In the genomic region with DNA sequence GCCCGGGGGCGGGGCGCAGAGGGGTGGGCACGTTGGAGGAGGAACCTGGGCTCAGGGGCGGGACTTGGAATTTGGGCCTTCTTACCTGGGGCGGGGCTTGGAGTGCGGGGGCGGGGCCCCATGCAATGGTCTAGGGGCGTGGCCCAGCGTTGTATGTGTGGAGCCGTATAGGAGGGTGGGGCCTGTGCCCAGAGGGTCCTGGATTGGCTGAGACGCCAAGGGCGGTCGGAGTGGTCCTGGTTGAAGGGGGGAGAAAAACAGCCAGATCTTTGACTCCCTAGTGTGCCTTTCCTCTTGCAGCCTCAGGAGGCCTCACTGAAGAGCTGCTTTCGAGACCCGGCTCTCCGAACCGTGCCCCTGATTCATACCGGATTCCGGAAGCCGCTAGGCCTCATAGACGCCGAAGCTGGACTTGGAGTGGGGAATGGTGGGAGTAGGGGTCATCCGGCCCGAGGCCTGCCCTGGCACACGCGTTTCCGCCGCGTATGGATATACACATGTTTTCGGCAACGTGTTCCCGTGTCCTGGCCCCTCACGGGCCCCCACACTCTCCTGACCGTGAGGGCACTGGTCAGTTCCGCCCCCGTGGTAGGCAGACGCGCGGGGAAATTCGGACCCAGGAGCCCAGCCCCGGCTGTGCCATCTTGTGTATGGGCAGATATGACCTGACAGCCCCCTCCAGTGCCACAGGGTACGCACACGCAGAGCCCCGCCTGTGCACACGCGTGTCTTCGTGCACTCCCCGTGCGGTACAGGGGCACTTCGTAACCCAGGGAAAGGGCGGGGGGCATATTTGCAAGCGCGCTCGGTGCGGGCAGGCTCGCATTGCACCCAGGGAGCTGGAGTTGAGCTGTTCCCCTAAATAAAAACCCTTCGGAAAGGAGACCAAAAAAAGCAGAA, we compare ENCODE assay signal across 8 cellular contexts. TPM values are rescaled to one million over a fixed set of nuclear protein-coding genes. Genes with fewer than 3 reads are reported as not detected.
DNase-seq lines count a peak whose midpoint lies in the region; ATAC-seq and FAIRE-seq lines count a peak whose summit lies in the region.

No MANE protein-coding gene starts in this region.

- H3K36me3 ChIP-seq in NT2/D1 (ENCODE audit: insufficient read depth, insufficient read length, low read length), result peaks cover 14% of the 10 kb centered on the region
- H3K36me3 ChIP-seq in mesodermal cell (ENCODE audit: control insufficient read depth, insufficient read depth, low read length), result peaks cover 15% of the 10 kb centered on the region

- H3K27me3 ChIP-seq in NT2/D1 (ENCODE audit: insufficient read depth, insufficient read length), result no peaks in the 10 kb centered on the region

- H3K4me1 ChIP-seq in NT2/D1 (ENCODE audit: insufficient read depth, insufficient read length) (peaks cover 6% of the 10 kb centered on the region), mesodermal cell (ENCODE audit: control insufficient read depth, insufficient read depth, low read length, poor library complexity, severe bottlenecking) (peaks cover 5% of the 10 kb centered on the region)

- 1% methylated on average over 43 to 46 of the region's 58 CpGs for WGBS in mesodermal cell (ENCODE audit: insufficient coverage in 2 of 2), 2 experiments

- peak; percentile 90 for FAIRE-seq in HTR-8/SVneo (lab: Jason Lieb, UNC)
- FAIRE-seq in endometrium (lab: Jason Lieb, UNC), result peak; percentile 74

- peak overlapping the region; percentile 99 for H3K9ac ChIP-seq in NT2/D1 (ENCODE audit: insufficient read length, low read depth)

- H3K4me3 ChIP-seq in NT2/D1 (ENCODE audit: insufficient read length, low read depth) (peak overlapping the region; percentile 87), mesodermal cell (ENCODE audit: extremely low read depth, insufficient read depth, low read length, poor library complexity, severe bottlenecking) (peak overlapping the region; percentile 93)

- peak; percentile 99 for DNase-seq in CMK (ENCODE audit: low read depth)
- peak; percentile 96 for DNase-seq in HTR-8/SVneo (ENCODE audit: insufficient read length, low spot score)
- DNase-seq in NT2/D1 (ENCODE audit: low read depth, low spot score), result peak; percentile 92
- DNase-seq in activated CD8-positive, alpha-beta memory T cell treated with anti-CD3 and anti-CD28 coated beads, Interleukin-2, amount 50 U/mL, for 24 hours (ENCODE audit: extremely low read depth), result peak; percentile 82
- peak; percentile 69 for DNase-seq in stimulated activated CD8-positive, alpha-beta memory T cell treated with anti-CD3 and anti-CD28 coated beads, Interleukin-15, amount 100 ng/mL, for 24 hours (ENCODE audit: low read depth)

- ATAC-seq in GM19463 (IDR thresholded peaks at IDR 0.05; ENCODE audit: unreplicated experiment), result peak; percentile 75

- H3K9me3 ChIP-seq in NT2/D1 (ENCODE audit: insufficient read depth, low read length), result no peaks in the 10 kb centered on the region
- no peaks in the 10 kb centered on the region for H3K9me3 ChIP-seq in mesodermal cell (ENCODE audit: control insufficient read depth, low read length)

- H3K27ac ChIP-seq in mesodermal cell (ENCODE audit: low read depth, low read length, severe bottlenecking), result peak overlapping the region; percentile 86

RNA-seq across cellular contexts. Expression of a gene that starts 0.7 kb away (rescaled TPM):
- polyA plus RNA-seq in mesodermal cell (2013, experiment 1 of 2), result 23.4 TPM
- polyA plus RNA-seq in mesodermal cell (2013, experiment 2 of 2), result 18.2 TPM

RNA-seq across cellular contexts. Expression of a gene that starts 9.2 kb away (rescaled TPM):
- 0.88 TPM for polyA plus RNA-seq in mesodermal cell (2013, experiment 1 of 2)
- 0.30 TPM for polyA plus RNA-seq in mesodermal cell (2013, experiment 2 of 2)

RNA-seq across cellular contexts. Expression of a gene that starts 10.0 kb away (rescaled TPM):
- 65.4 TPM for polyA plus RNA-seq in mesodermal cell (2013, experiment 1 of 2)
- polyA plus RNA-seq in mesodermal cell (2013, experiment 2 of 2), result 56.2 TPM

RNA-seq across cellular contexts. Expression of a gene that starts 49.6 kb away (rescaled TPM):
- polyA plus RNA-seq in mesodermal cell (2013, experiment 1 of 2), result 103 TPM
- polyA plus RNA-seq in mesodermal cell (2013, experiment 2 of 2), result 83.2 TPM

RNA-seq across cellular contexts. Expression of a gene that starts 51.7 kb away (rescaled TPM):
- 49.0 TPM for polyA plus RNA-seq in mesodermal cell (2013, experiment 1 of 2)
- 40.9 TPM for polyA plus RNA-seq in mesodermal cell (2013, experiment 2 of 2)

Comparison
In these comparisons a context has a peak if more than half of its experiments do, and no peak if none do; other contexts are left out.
1. Peak in every context shown above with its lines: DNase-seq, ATAC-seq, H3K4me3 ChIP-seq and H3K27ac ChIP-seq.